ENCODE assay signal across 1 cellular context in the genomic region with DNA sequence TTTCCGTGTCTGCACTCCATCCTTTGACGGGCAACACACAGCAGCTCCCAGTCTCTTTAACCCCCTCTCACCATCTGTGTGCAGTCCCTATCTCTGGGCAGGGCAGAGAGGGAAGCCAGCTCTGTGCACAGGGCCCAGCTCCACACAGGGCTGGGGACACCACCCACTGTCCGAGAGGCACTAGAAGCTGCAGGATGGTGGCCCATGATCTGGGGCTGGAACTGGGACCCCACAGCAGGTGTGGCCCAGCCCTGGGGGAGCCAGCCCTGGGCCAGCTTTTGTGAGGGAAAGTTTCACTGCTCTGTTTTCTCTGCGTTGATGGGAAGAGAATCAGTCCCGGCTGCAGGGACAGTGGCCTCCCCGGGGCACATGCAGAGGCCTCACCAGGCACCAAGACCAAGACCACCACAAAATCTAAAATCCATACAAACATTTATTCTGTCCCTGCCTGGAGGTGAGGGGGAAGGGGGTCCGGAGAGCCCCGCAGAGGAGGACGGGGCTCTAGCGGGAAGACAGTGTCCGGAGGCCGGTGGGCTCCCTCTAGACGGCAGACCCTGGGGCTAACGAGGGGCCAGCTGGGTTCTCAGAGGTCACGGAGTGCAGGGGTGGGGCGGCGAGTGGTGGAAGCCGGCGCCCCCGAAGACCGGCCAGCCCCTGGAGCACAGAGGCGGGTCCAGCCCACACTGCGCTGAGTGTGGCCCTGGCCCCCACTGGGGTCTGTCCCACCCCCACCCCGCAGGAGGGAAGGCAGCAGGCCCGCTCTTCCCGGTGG.
TF ChIP-seq lines count a peak whose summit lies in the region.

No MANE protein-coding gene starts in this region.

TF ChIP-seq in HCT116, 20 proteins besides CTCF, POLR2A, EP300 and RAD21:
- TF ChIP-seq EGR1 (IDR thresholded peaks at IDR 0.05; ENCODE audit: low read depth) (no peak), EZH2 (IDR thresholded peaks at IDR 0.05) (no peak), ZNF274 (IDR thresholded peaks at IDR 0.05; ENCODE audit: low read depth, low read length) (no peak)
TF ChIP-seq in HCT116: peak in this region for 0.
